In the genomic region with DNA sequence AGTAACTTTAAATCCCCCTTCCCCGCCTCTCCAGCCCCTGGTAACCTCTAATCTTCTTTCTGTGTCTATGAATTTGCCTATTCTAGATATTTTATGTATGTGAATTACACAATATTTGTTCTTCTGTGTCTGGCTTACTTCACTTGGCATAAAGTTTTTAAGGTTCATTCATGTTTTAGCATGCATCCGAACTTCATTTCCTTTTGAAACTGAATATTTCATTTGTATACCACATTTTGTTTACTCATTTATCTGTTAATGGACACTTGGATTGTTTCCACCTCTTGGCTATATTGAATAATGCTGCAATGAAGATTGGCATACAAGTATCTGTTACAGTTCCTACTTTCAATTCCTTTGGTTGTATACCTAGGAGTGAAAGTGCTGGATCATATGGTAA, we compare ENCODE assay signal across 29 cellular contexts.
"Had no signal": no experiment of that assay in that cellular context is flagged by ENCODE, and none has a peak within 500 bp of the region (broad histone marks: within the 10 kb centered on the region; RNA-seq: fewer than 3 reads in every experiment).

No MANE protein-coding gene starts in this region.

- DNase-seq: activated CD4-positive, alpha-beta memory T cell treated with anti-CD3 and anti-CD28 coated beads, Interleukin-2, amount 10 ng/mL, durations not matched to agents 7 days and 5 days; activated CD4-positive, alpha-beta T cell treated with anti-CD3 and anti-CD28 coated beads for 1 hour; activated CD4-positive, alpha-beta T cell treated with anti-CD3 and anti-CD28 coated beads, Interleukin-2, amount 10 ng/mL, durations not matched to agents 7 days and 5 days; activated CD8-positive, alpha-beta memory T cell treated with anti-CD3 and anti-CD28 coated beads, Interleukin-2, amount 50 U/mL, for 48 hours; activated gamma-delta T cell; activated naive CD4-positive, alpha-beta T cell treated with anti-CD3 and anti-CD28 coated beads, Interleukin-2, amount 50 U/mL, for 16 hours; activated T-cell treated with anti-CD3 and anti-CD28 coated beads, Interleukin-2, amount 50 U/mL, for 24 hours; amniotic stem cell; brain microvascular endothelial cell; caudate nucleus; glutamatergic neuron; islet precursor cell; left cardiac atrium; midbrain; naive thymus-derived CD4-positive, alpha-beta T cell; ovary; stimulated activated CD4-positive, alpha-beta T cell treated with anti-CD3 and anti-CD28 coated beads, Interleukin-15, amount 100 ng/mL, for 24 hours; stimulated activated CD4-positive, alpha-beta T cell treated with anti-CD3 and anti-CD28 coated beads, Interleukin-2, amount 100 ng/mL, for 24 hours; stimulated activated naive B cell treated with anti-CD40 and anti-IgM and Interleukin-4, amounts not matched to agents 10 μg/mL and 1 μg/mL and 100 μg/mL, for 72 hours; stomach; T-helper 9 cell; thyroid gland; upper lobe of left lung had no signal

- H3K4me3 ChIP-seq: esophagus muscularis mucosa, ovary, right atrium auricular region, stomach, thyroid gland, upper lobe of left lung, vagina had no signal

- H3K27me3 ChIP-seq: brain microvascular endothelial cell, esophagus muscularis mucosa, ovary, right atrium auricular region, stomach, thyroid gland, upper lobe of left lung, vagina had no signal

- H3K36me3 ChIP-seq: brain microvascular endothelial cell, esophagus muscularis mucosa, ovary, right atrium auricular region, stomach, thyroid gland, upper lobe of left lung, vagina had no signal

- ATAC-seq: left cardiac atrium; naive thymus-derived CD4-positive, alpha-beta T cell; stimulated activated naive B cell treated with anti-CD40 and anti-IgM and Interleukin-4, amounts not matched to agents 10 μg/mL and 1 μg/mL and 100 μg/mL, for 72 hours; WTC11 had no signal

- FAIRE-seq: astrocyte, endothelial cell of umbilical vein had no signal
